Comparison of ENCODE assay signal across 1 cellular context in genomic region chr2:161063946-161064306, GRCh38.
TF ChIP-seq lines count a peak whose summit lies in the region.

No MANE protein-coding gene starts in this region.

TF ChIP-seq in GM23338, 12 proteins besides CTCF, POLR2A, EP300 and RAD21:
- TF ChIP-seq REST (IDR thresholded peaks at IDR 0.05; ENCODE audit: unreplicated experiment), result no peak
- TF ChIP-seq, protein P1, sequence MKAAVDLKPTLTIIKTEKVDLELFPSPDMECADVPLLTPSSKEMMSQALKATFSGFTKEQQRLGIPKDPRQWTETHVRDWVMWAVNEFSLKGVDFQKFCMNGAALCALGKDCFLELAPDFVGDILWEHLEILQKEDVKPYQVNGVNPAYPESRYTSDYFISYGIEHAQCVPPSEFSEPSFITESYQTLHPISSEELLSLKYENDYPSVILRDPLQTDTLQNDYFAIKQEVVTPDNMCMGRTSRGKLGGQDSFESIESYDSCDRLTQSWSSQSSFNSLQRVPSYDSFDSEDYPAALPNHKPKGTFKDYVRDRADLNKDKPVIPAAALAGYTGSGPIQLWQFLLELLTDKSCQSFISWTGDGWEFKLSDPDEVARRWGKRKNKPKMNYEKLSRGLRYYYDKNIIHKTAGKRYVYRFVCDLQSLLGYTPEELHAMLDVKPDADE (IDR thresholded peaks at IDR 0.05), result no peak
- TF ChIP-seq NANOG (IDR thresholded peaks at IDR 0.05; ENCODE audit: borderline replicate concordance), result no peak
